Comparison of ENCODE assay signal across 24 cellular contexts in genomic region chr2:207897541-207898353, GRCh38.
A peak's percentile ranks its signal among the peaks of the same experiment; 100 is the strongest.
DNase-seq lines count a peak whose midpoint lies in the region; ATAC-seq and TF ChIP-seq lines count a peak whose summit lies in the region.
"Had no signal": no experiment of that assay in that cellular context is flagged by ENCODE, and none has a peak within 500 bp of the region (broad histone marks: within the 10 kb centered on the region; RNA-seq: fewer than 3 reads in every experiment).

No MANE protein-coding gene starts in this region.

- intact Hi-C loops in mucosa of descending colon (cut with DNase I, micrococcal nuclease), result no loop called here
- intact Hi-C loops in stomach (cut with DNase I; ENCODE audit: low total_unique reads), result no loop called here

- H3K27ac ChIP-seq in angular gyrus (ENCODE audit: low read depth, low read length) (peak overlapping the region; percentile 45), stomach (peak overlapping the region in 3 of 5 donors; percentile 34 to 40 (median 34))
- H3K27ac ChIP-seq: cardiac muscle cell had no signal

- H3K4me1 ChIP-seq in mucosa of descending colon (ENCODE audit: low read depth) (peaks cover 11% of the 10 kb centered on the region), stomach (peaks cover 17 to 51% (median 33%) of the 10 kb centered on the region in 4 donors)

- TF ChIP-seq EP300 in stomach (IDR thresholded peaks at IDR 0.05), result no peak

- H3K36me3 ChIP-seq in mucosa of descending colon (ENCODE audit: low read depth) (no peaks in the 10 kb centered on the region), stomach (peaks cover 0 to 20% (median 12%) of the 10 kb centered on the region in 4 donors)
- H3K36me3 ChIP-seq: cardiac muscle cell had no signal

- no peaks in the 10 kb centered on the region for H3K9me3 ChIP-seq in mucosa of descending colon
- H3K9me3 ChIP-seq in stomach, result no peaks in the 10 kb centered on the region

- H3K27me3 ChIP-seq in stomach, result no peaks in the 10 kb centered on the region
- H3K27me3 ChIP-seq: cardiac muscle cell had no signal

- TF ChIP-seq POLR2A in stomach (IDR thresholded peaks at IDR 0.05), result no peak

- H3K4me3 ChIP-seq in fibroblast of villous mesenchyme (ENCODE audit: low read depth, low read length) (no peak overlapping the region), mucosa of descending colon (no peak overlapping the region), stomach (no peak overlapping the region)
- H3K4me3 ChIP-seq: cardiac muscle cell had no signal

- no peak for TF ChIP-seq CTCF in fibroblast of villous mesenchyme (IDR thresholded peaks at IDR 0.05; ENCODE audit: insufficient read depth, low read depth, low read length)
- no peak for TF ChIP-seq CTCF in mucosa of descending colon (IDR thresholded peaks at IDR 0.05)
- no peak for TF ChIP-seq CTCF in stomach (IDR thresholded peaks at IDR 0.05)

- peak; percentile 21 for DNase-seq in fibroblast of villous mesenchyme (ENCODE audit: low read depth)
- peak in 1 of 3 donors; percentile 25 for DNase-seq in mucosa of descending colon
- DNase-seq in stomach, result no peak
- DNase-seq in D341Med (ENCODE audit: low spot score), result no peak
- no peak for DNase-seq in iPS-NIHi11 (ENCODE audit: low spot score)
- DNase-seq in COLO829 (ENCODE audit: low spot score), result no peak
- no peak for DNase-seq in cortex of kidney (lab: John Stamatoyannopoulos, UW)
- DNase-seq: activated CD4-positive, alpha-beta T cell treated with anti-CD3 and anti-CD28 coated beads for 36 hours; activated naive CD4-positive, alpha-beta T cell treated with anti-CD3 and anti-CD28 coated beads, Interleukin-2, amount 10 ng/mL, durations not matched to agents 7 days and 5 days; activated T-cell treated with anti-CD3 and anti-CD28 coated beads, Interleukin-2, amount 50 U/mL, for 48 hours; amygdala; CD4-positive, alpha-beta memory T cell; effector CD4-positive, alpha-beta T cell; foreskin melanocyte; GF-D8; Karpas-422; mesenchymal stem cell; naive B cell; NCI-H1930; NCI-H345; stimulated activated CD4-positive, alpha-beta T cell treated with anti-CD3 and anti-CD28 coated beads, Interleukin-12 subunit alpha, Interleukin-12 subunit beta, amount 100 ng/mL, for 4 hours; stimulated activated CD4-positive, alpha-beta T cell treated with anti-CD3 and anti-CD28 coated beads, Interleukin-4, amount 100 ng/mL, for 4 hours had no signal

- peak; percentile 29 for ATAC-seq in mucosa of descending colon
- ATAC-seq: activated CD4-positive, alpha-beta T cell treated with anti-CD3 and anti-CD28 coated beads for 36 hours had no signal

- 60 to 77% (median 68%) methylated on average over 9 of the region's 9 CpGs for WGBS in stomach, 5 donors
